2 cellular contexts compared by ENCODE assay signal in the genomic region with DNA sequence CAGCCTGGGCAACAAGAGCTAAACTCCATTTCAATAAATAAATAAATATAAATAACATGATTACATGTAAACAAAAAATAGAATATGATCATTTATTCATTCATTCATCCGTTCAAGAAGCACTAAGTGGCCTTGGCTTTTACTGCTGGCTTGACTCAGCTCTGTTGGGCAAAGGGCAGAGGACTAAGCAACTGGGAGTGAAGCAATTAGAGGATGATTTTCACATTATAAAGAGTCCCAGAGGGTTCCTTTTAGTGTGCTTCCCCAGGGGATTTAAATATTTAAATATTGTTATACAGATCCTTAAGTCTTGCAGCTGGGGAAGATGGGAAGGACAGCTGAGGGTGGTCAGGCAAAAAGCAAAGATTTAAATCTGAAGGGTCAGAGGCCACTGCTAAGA.
TF ChIP-seq lines count a peak whose summit lies in the region.

No MANE protein-coding gene starts in this region.

TF ChIP-seq in GM23338, 12 proteins besides CTCF, POLR2A, EP300 and RAD21:
- TF ChIP-seq, protein P1, sequence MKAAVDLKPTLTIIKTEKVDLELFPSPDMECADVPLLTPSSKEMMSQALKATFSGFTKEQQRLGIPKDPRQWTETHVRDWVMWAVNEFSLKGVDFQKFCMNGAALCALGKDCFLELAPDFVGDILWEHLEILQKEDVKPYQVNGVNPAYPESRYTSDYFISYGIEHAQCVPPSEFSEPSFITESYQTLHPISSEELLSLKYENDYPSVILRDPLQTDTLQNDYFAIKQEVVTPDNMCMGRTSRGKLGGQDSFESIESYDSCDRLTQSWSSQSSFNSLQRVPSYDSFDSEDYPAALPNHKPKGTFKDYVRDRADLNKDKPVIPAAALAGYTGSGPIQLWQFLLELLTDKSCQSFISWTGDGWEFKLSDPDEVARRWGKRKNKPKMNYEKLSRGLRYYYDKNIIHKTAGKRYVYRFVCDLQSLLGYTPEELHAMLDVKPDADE (IDR thresholded peaks at IDR 0.05): no peak
- TF ChIP-seq, protein P2, sequence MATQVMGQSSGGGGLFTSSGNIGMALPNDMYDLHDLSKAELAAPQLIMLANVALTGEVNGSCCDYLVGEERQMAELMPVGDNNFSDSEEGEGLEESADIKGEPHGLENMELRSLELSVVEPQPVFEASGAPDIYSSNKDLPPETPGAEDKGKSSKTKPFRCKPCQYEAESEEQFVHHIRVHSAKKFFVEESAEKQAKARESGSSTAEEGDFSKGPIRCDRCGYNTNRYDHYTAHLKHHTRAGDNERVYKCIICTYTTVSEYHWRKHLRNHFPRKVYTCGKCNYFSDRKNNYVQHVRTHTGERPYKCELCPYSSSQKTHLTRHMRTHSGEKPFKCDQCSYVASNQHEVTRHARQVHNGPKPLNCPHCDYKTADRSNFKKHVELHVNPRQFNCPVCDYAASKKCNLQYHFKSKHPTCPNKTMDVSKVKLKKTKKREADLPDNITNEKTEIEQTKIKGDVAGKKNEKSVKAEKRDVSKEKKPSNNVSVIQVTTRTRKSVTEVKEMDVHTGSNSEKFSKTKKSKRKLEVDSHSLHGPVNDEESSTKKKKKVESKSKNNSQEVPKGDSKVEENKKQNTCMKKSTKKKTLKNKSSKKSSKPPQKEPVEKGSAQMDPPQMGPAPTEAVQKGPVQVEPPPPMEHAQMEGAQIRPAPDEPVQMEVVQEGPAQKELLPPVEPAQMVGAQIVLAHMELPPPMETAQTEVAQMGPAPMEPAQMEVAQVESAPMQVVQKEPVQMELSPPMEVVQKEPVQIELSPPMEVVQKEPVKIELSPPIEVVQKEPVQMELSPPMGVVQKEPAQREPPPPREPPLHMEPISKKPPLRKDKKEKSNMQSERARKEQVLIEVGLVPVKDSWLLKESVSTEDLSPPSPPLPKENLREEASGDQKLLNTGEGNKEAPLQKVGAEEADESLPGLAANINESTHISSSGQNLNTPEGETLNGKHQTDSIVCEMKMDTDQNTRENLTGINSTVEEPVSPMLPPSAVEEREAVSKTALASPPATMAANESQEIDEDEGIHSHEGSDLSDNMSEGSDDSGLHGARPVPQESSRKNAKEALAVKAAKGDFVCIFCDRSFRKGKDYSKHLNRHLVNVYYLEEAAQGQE (IDR thresholded peaks at IDR 0.05; ENCODE audit: unreplicated experiment): no peak
- TF ChIP-seq ZNF331 (CRISPR knock-in tag; IDR thresholded peaks at IDR 0.05; ENCODE audit: low read depth): no peak
- TF ChIP-seq STAT1 (IDR thresholded peaks at IDR 0.05; ENCODE audit: unreplicated experiment): no peak
- TF ChIP-seq CREB1 (CRISPR knock-in tag; IDR thresholded peaks at IDR 0.05; ENCODE audit: low read depth): no peak
- TF ChIP-seq EZH2phosphoT487 (IDR thresholded peaks at IDR 0.05; ENCODE audit: unreplicated experiment): no peak
- TF ChIP-seq POLR2AphosphoS5 (IDR thresholded peaks at IDR 0.05; ENCODE audit: low read depth): no peak
- TF ChIP-seq ZNF114 (CRISPR knock-in tag; IDR thresholded peaks at IDR 0.05): no peak
- no peak for TF ChIP-seq JUNB (IDR thresholded peaks at IDR 0.05; ENCODE audit: unreplicated experiment)
- TF ChIP-seq NANOG (IDR thresholded peaks at IDR 0.05; ENCODE audit: borderline replicate concordance): no peak

TF ChIP-seq in H1, 55 proteins besides CTCF, POLR2A, EP300 and RAD21:
- TF ChIP-seq, protein P3, sequence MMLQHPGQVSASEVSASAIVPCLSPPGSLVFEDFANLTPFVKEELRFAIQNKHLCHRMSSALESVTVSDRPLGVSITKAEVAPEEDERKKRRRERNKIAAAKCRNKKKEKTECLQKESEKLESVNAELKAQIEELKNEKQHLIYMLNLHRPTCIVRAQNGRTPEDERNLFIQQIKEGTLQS (IDR thresholded peaks at IDR 0.05; ENCODE audit: insufficient read depth, low read depth, low read length): no peak
- TF ChIP-seq YY1 (IDR thresholded peaks at IDR 0.05; ENCODE audit: low read depth, low read length): no peak
- no peak for TF ChIP-seq KDM5A (IDR thresholded peaks at IDR 0.05; ENCODE audit: low read length)
- TF ChIP-seq, protein P4, sequence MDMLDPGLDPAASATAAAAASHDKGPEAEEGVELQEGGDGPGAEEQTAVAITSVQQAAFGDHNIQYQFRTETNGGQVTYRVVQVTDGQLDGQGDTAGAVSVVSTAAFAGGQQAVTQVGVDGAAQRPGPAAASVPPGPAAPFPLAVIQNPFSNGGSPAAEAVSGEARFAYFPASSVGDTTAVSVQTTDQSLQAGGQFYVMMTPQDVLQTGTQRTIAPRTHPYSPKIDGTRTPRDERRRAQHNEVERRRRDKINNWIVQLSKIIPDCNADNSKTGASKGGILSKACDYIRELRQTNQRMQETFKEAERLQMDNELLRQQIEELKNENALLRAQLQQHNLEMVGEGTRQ (IDR thresholded peaks at IDR 0.05; ENCODE audit: low read length): no peak
- TF ChIP-seq KDM1A (IDR thresholded peaks at IDR 0.05; ENCODE audit: borderline replicate concordance, low read length): no peak
